ENCODE assay signal across 33 cellular contexts in genomic region chr4:517806-518070, GRCh38. TPM values are rescaled to one million over a fixed set of nuclear protein-coding genes. Genes with fewer than 3 reads are reported as not detected.
"Had no signal": no experiment of that assay in that cellular context is flagged by ENCODE, and none has a peak within 500 bp of the region (broad histone marks: within the 10 kb centered on the region; RNA-seq: fewer than 3 reads in every experiment).

No MANE protein-coding gene starts in this region.

- H3K27me3 Mint-ChIP-seq: naive B cell; progenitor cell of endocrine pancreas; stimulated activated naive B cell treated with anti-CD40 and anti-IgM and Interleukin-4, amounts not matched to agents 10 μg/mL and 1 μg/mL and 100 μg/mL, for 72 hours had no signal

- H3K36me3 ChIP-seq: neural progenitor cell, ovary had no signal

- H2AFZ ChIP-seq: neural progenitor cell had no signal

- ATAC-seq: natural killer cell; right lobe of liver; stimulated activated naive B cell treated with anti-CD40 and anti-IgM and Interleukin-4, amounts not matched to agents 10 μg/mL and 1 μg/mL and 100 μg/mL, for 72 hours; stimulated activated naive CD8-positive, alpha-beta T cell treated with anti-CD3 and anti-CD28 coated beads, Interleukin-15, Interleukin-2, amounts not matched to agents 100 U/mL and 50 U/mL, for 24 hours; upper lobe of right lung had no signal

- H3K4me1 ChIP-seq: neural progenitor cell, right atrium auricular region, right lobe of liver, stomach, testis, transverse colon, upper lobe of right lung had no signal

- DNase-seq: hypothalamus; islet precursor cell; left ventricle myocardium inferior; mesendoderm; naive B cell; natural killer cell; nephron progenitor cell; occipital lobe; ovary; right lobe of liver; stimulated activated CD4-positive, alpha-beta T cell treated with anti-CD3 and anti-CD28 coated beads, Interleukin-1b, Interleukin-23, amount 100 ng/mL, for 48 hours; stimulated activated CD4-positive, alpha-beta T cell treated with anti-CD3 and anti-CD28 coated beads, Interleukin-2, amount 100 ng/mL, for 48 hours; stimulated activated CD4-positive, alpha-beta T cell treated with anti-CD3 and anti-CD28 coated beads, Interleukin-4, amount 100 ng/mL, for 4 hours; stimulated activated CD8-positive, alpha-beta memory T cell treated with anti-CD3 and anti-CD28 coated beads, Interleukin-4, amount 100 ng/mL, for 48 hours; stimulated activated naive B cell treated with anti-CD40 and anti-IgM and Interleukin-4, amounts not matched to agents 10 μg/mL and 1 μg/mL and 100 μg/mL, for 72 hours; stimulated activated naive CD8-positive, alpha-beta T cell treated with anti-CD3 and anti-CD28 coated beads, Interleukin-15, Interleukin-2, amounts not matched to agents 100 U/mL and 50 U/mL, for 24 hours; stomach; testis; thyroid gland; transverse colon; upper lobe of right lung had no signal

- H3K4me3 ChIP-seq: left ventricle myocardium inferior, lung, neural progenitor cell, ovary, right atrium auricular region, right lobe of liver, smooth muscle cell, stomach, testis, thyroid gland, transverse colon, upper lobe of right lung had no signal

- H3K9me3 Mint-ChIP-seq: mesothelial cell of epicardium; naive B cell; natural killer cell; nephron progenitor cell; neural progenitor cell; stimulated activated naive B cell treated with anti-CD40 and anti-IgM and Interleukin-4, amounts not matched to agents 10 μg/mL and 1 μg/mL and 100 μg/mL, for 72 hours had no signal

- H3K27me3 ChIP-seq: neural progenitor cell, neutrophil, ovary, right atrium auricular region, right lobe of liver, stomach, testis, thyroid gland, transverse colon, upper lobe of right lung had no signal

- H3K27ac ChIP-seq: left ventricle myocardium inferior, neural progenitor cell, neutrophil, ovary, right atrium auricular region, right lobe of liver, stomach, testis, thyroid gland, transverse colon, upper lobe of right lung had no signal

- H3K4me3 Mint-ChIP-seq: mesothelial cell of epicardium; naive B cell; natural killer cell; nephron progenitor cell; neural progenitor cell; stimulated activated naive B cell treated with anti-CD40 and anti-IgM and Interleukin-4, amounts not matched to agents 10 μg/mL and 1 μg/mL and 100 μg/mL, for 72 hours had no signal

- H3K4me2 ChIP-seq: neural progenitor cell, smooth muscle cell had no signal

- H3K4me1 Mint-ChIP-seq: mesothelial cell of epicardium; nephron progenitor cell; neural progenitor cell; stimulated activated naive B cell treated with anti-CD40 and anti-IgM and Interleukin-4, amounts not matched to agents 10 μg/mL and 1 μg/mL and 100 μg/mL, for 72 hours had no signal

- H3K9me3 ChIP-seq: left ventricle myocardium inferior, neutrophil, ovary, right atrium auricular region, right lobe of liver, stomach, testis, thyroid gland, transverse colon, upper lobe of right lung had no signal

- H3K27ac Mint-ChIP-seq: mesothelial cell of epicardium; natural killer cell; neural progenitor cell; stimulated activated naive B cell treated with anti-CD40 and anti-IgM and Interleukin-4, amounts not matched to agents 10 μg/mL and 1 μg/mL and 100 μg/mL, for 72 hours had no signal

RNA-seq across cellular contexts. Expression of gene TMEM271, which starts 58.4 kb away (rescaled TPM):
- total RNA-seq: kidney epithelial cell, left ventricle myocardium inferior, lung, mesothelial cell of epicardium, mononuclear cell, natural killer cell, ovary, progenitor cell of endocrine pancreas, pulmonary artery endothelial cell, renal cortical epithelial cell, right atrium auricular region, right lobe of liver, skeletal muscle tissue, smooth muscle cell, stomach, thyroid gland, transverse colon, upper lobe of right lung had no signal
